9 cellular contexts compared by ENCODE assay signal in the genomic region with DNA sequence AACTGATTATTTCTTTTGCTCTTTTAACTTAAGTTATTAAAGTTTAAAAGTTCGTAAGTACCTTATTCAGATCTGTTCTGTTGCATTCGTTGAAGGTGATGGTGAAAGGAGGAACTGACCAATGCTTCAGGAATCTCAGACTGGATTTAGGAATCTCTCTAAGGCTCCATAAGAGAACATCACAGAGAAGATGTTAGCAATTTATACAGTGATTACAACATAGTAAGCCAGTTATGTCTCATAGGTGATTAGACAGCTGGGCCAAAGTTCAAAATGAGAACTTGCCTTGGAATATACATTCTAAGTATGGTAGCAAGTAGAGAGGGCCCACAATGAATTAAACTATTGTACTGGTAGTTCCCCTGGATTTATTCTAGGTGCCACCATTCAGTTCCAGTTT. TPM values are rescaled to one million over a fixed set of nuclear protein-coding genes. Genes with fewer than 3 reads are reported as not detected.
DNase-seq lines count a peak whose midpoint lies in the region; ATAC-seq and TF ChIP-seq lines count a peak whose summit lies in the region.
"Had no signal": no experiment of that assay in that cellular context is flagged by ENCODE, and none has a peak within 500 bp of the region (broad histone marks: within the 10 kb centered on the region; RNA-seq: fewer than 3 reads in every experiment).

No MANE protein-coding gene starts in this region.

- peaks cover 49% of the 10 kb centered on the region for H3K4me1 Mint-ChIP-seq in activated naive CD4-positive, alpha-beta T cell treated with anti-CD3 and anti-CD28 coated beads for 36 hours (ENCODE audit: low read depth)

- H4K20me1 ChIP-seq in fibroblast of lung (ENCODE audit: control insufficient read depth, extremely low read depth, insufficient read depth, low read length), result no peaks in the 10 kb centered on the region

- H2AFZ ChIP-seq in fibroblast of lung (ENCODE audit: low read length), result no peak overlapping the region

- H3K27ac Mint-ChIP-seq in activated naive CD4-positive, alpha-beta T cell treated with anti-CD3 and anti-CD28 coated beads for 36 hours, result no peak overlapping the region

- no peak for DNase-seq in activated naive CD4-positive, alpha-beta T cell treated with anti-CD3 and anti-CD28 coated beads for 36 hours
- DNase-seq in activated naive CD4-positive, alpha-beta T cell (lab: John Stamatoyannopoulos, UW), result no peak
- no peak for DNase-seq in RWPE2 (ENCODE audit: low spot score)
- peak; percentile 40 to 74 for DNase-seq in fibroblast of lung (ENCODE audit: low read depth in 2 of 2)
- DNase-seq: amniotic stem cell had no signal

- H3K4me2 ChIP-seq in fibroblast of lung (ENCODE audit: extremely low read depth, insufficient read depth, low read length), result peak overlapping the region; percentile 98

- no peaks in the 10 kb centered on the region for H3K27me3 Mint-ChIP-seq in activated naive CD4-positive, alpha-beta T cell treated with anti-CD3 and anti-CD28 coated beads for 36 hours (ENCODE audit: low read depth)

- H3K36me3 ChIP-seq in RWPE2 (ENCODE audit: low read depth), result peaks cover 44% of the 10 kb centered on the region
- H3K36me3 ChIP-seq in fibroblast of lung (ENCODE audit: control insufficient read depth, insufficient read depth, low read length), result no peaks in the 10 kb centered on the region
- no peaks in the 10 kb centered on the region for H3K36me3 ChIP-seq in stomach smooth muscle (ENCODE audit: control insufficient read depth in 2 of 2, insufficient read depth in 2 of 2, low read length in 2 of 2)

- H3K9ac ChIP-seq in fibroblast of lung (ENCODE audit: insufficient read depth, low read length), result no peak overlapping the region
- H3K9ac ChIP-seq in stomach smooth muscle (ENCODE audit: low read length in 2 of 2), result peak overlapping the region; percentile 23 to 31

- intact Hi-C loops in activated naive CD4-positive, alpha-beta T cell treated with anti-CD3 and anti-CD28 coated beads for 36 hours (cut with micrococcal nuclease), result loop anchor here (1.0 to 10.0 kb wide), 7 partner anchors 139 to 1749 kb away; partner anchors contain the start of genes PGAP1 and SATB2

- TF ChIP-seq CTCF in RWPE2 (IDR thresholded peaks at IDR 0.05; ENCODE audit: poor library complexity, severe bottlenecking) (no peak), fibroblast of lung (conservative IDR thresholded peaks at IDR 0.05 in 1 of 2, IDR thresholded peaks at IDR 0.05 in 1 of 2; ENCODE audit: low read depth in 1 of 2, low read length in 2 of 2) (no peak)

- peak; percentile 66 for ATAC-seq in RWPE2 (ENCODE audit: low read depth)
- ATAC-seq in GM21723 (IDR thresholded peaks at IDR 0.05; ENCODE audit: unreplicated experiment), result no peak
- no peak for ATAC-seq in HG02970 (IDR thresholded peaks at IDR 0.05; ENCODE audit: low FRiP score, unreplicated experiment)
- no peak for ATAC-seq in GM19328 (IDR thresholded peaks at IDR 0.05; ENCODE audit: unreplicated experiment)

- H3K9me3 ChIP-seq in RWPE2 (ENCODE audit: severe bottlenecking) (no peaks in the 10 kb centered on the region), fibroblast of lung (ENCODE audit: control insufficient read depth, insufficient read depth, low read depth, low read length) (no peaks in the 10 kb centered on the region), stomach smooth muscle (ENCODE audit: control insufficient read depth in 2 of 2, low read length in 2 of 2) (no peaks in the 10 kb centered on the region)

- H3K27ac ChIP-seq in RWPE2 (ENCODE audit: poor library complexity, severe bottlenecking), result peak overlapping the region; percentile 59
- no peak overlapping the region for H3K27ac ChIP-seq in fibroblast of lung (ENCODE audit: insufficient read depth, low read length)
- no peak overlapping the region for H3K27ac ChIP-seq in stomach smooth muscle (ENCODE audit: low read length)

- peaks cover 20% of the 10 kb centered on the region for H3K4me1 ChIP-seq in RWPE2 (ENCODE audit: insufficient read depth, poor library complexity, severe bottlenecking)
- H3K4me1 ChIP-seq in fibroblast of lung (ENCODE audit: control insufficient read depth, extremely low read depth, insufficient read depth, low read length), result peaks cover 8% of the 10 kb centered on the region
- H3K4me1 ChIP-seq in stomach smooth muscle (ENCODE audit: control insufficient read depth, insufficient read depth, low read length), result peaks cover 18% of the 10 kb centered on the region

- no peaks in the 10 kb centered on the region for H3K9me3 Mint-ChIP-seq in activated naive CD4-positive, alpha-beta T cell treated with anti-CD3 and anti-CD28 coated beads for 36 hours

- no peaks in the 10 kb centered on the region for H3K27me3 ChIP-seq in RWPE2 (ENCODE audit: insufficient read depth, poor library complexity, severe bottlenecking)
- no peaks in the 10 kb centered on the region for H3K27me3 ChIP-seq in fibroblast of lung (ENCODE audit: control insufficient read depth, insufficient read depth, low read length)
- H3K27me3 ChIP-seq in stomach smooth muscle (ENCODE audit: control insufficient read depth in 1 of 2, insufficient read depth in 2 of 2, low read length in 2 of 2), result no peaks in the 10 kb centered on the region

- H3K36me3 Mint-ChIP-seq in activated naive CD4-positive, alpha-beta T cell treated with anti-CD3 and anti-CD28 coated beads for 36 hours (ENCODE audit: low read depth), result peaks cover 26% of the 10 kb centered on the region

- H3K79me2 ChIP-seq in fibroblast of lung (ENCODE audit: control insufficient read depth, insufficient read depth, low read length), result peaks cover 35% of the 10 kb centered on the region

- CTCF ChIA-PET in activated naive CD4-positive, alpha-beta T cell treated with anti-CD3 and anti-CD28 coated beads for 36 hours (lab: Charles Lee), result interaction anchor here (1.3 to 3.8 kb wide), 2 partner anchors 71 to 419 kb away, joined by 3 to 22 read pairs; no protein-coding TSS in a partner anchor

- H3K4me3 Mint-ChIP-seq in activated naive CD4-positive, alpha-beta T cell treated with anti-CD3 and anti-CD28 coated beads for 36 hours, result peak overlapping the region; percentile 62

- H3K4me3 ChIP-seq in RWPE2 (ENCODE audit: severe bottlenecking), result no peak overlapping the region
- H3K4me3 ChIP-seq in fibroblast of lung (replicated peaks in 1 of 4; ENCODE audit: control extremely low read depth in 1 of 4, insufficient read depth in 1 of 4, low read depth in 3 of 4, low read length in 4 of 4), result peak overlapping the region in 3 of 4 experiments; percentile 31 to 92 (median 74)
- H3K4me3 ChIP-seq in stomach smooth muscle (ENCODE audit: low read length in 2 of 2), result no peak overlapping the region

RNA-seq across cellular contexts. Expression of gene MARS2, which starts 3.2 kb away (rescaled TPM):
- total RNA-seq in activated naive CD4-positive, alpha-beta T cell treated with anti-CD3 and anti-CD28 coated beads for 36 hours, result 1 to 10 TPM; 7.5 to 8.8 TPM
- total RNA-seq in fibroblast of lung, result 3.3 TPM in 2 replicates
- 1.5 and 3.3 TPM in 2 replicates for polyA plus RNA-seq in fibroblast of lung
- polyA plus RNA-seq in fibroblast of lung (2012), result 1.4 and 3.1 TPM in 2 replicates
- polyA minus RNA-seq in fibroblast of lung (ENCODE audit: low replicate concordance), result 1.3 and 7.0 TPM in 2 replicates

RNA-seq across cellular contexts. Expression of gene RFTN2, which starts 32.9 kb away (rescaled TPM):
- not detected for total RNA-seq in activated naive CD4-positive, alpha-beta T cell treated with anti-CD3 and anti-CD28 coated beads for 36 hours
- 6.9 and 10.2 TPM in 2 replicates for total RNA-seq in fibroblast of lung
- 0.73 and 0.95 TPM in 2 replicates for polyA plus RNA-seq in fibroblast of lung
- 0.24 and 1.1 TPM in 2 replicates for polyA plus RNA-seq in fibroblast of lung (2012)
- 0.15 and 2.1 TPM in 2 replicates for polyA minus RNA-seq in fibroblast of lung (ENCODE audit: low replicate concordance)

Comparison
In these comparisons a context has a peak if more than half of its experiments do, and no peak if none do; other contexts are left out.
1. DNase-seq: peak in fibroblast of lung (2 of 2); none in activated naive CD4-positive, alpha-beta T cell treated with anti-CD3 and anti-CD28 coated beads for 36 hours (single experiment), activated naive CD4-positive, alpha-beta T cell (0 of 4) and RWPE2 (single experiment).
2. H3K4me3 ChIP-seq: peak in fibroblast of lung (3 of 4); none in RWPE2 (single experiment) and stomach smooth muscle (0 of 2).